ENCODE assay signal across 23 cellular contexts in the genomic region with DNA sequence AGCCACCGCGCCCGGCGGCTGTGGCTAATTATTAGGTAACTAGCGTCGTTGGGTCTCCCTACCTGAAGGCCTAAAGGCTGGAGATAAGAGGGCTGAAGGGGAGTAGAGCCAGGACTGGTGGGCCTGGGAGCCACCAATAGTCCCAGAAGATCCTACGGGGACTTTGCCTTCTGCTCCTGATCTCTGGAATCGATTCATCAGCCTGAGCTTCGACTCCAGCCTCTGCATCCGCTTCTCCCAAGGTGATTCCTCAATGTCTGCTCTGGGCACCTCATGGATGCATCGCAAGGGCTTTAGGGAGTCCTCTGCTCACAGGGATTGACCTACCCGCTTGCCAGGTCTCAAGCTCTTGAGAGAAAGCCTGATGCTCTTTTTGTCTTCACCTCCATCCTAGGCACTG.
"Had no signal": no experiment of that assay in that cellular context is flagged by ENCODE, and none has a peak within 500 bp of the region (broad histone marks: within the 10 kb centered on the region; RNA-seq: fewer than 3 reads in every experiment).

No MANE protein-coding gene starts in this region.

- ATAC-seq: gastroesophageal sphincter; left cardiac atrium; left ventricle myocardium superior; psoas muscle; sciatic nerve; stimulated activated naive B cell treated with anti-CD40 and anti-IgM and Interleukin-4, amounts not matched to agents 10 μg/mL and 1 μg/mL and 100 μg/mL, for 72 hours had no signal

- FAIRE-seq: colon, kidney, urothelium cell line had no signal

- H3K36me3 Mint-ChIP-seq: stimulated activated naive B cell treated with anti-CD40 and anti-IgM and Interleukin-4, amounts not matched to agents 10 μg/mL and 1 μg/mL and 100 μg/mL, for 72 hours had no signal

- H3K27me3 ChIP-seq: esophagus squamous epithelium, gastroesophageal sphincter, stomach had no signal

- H3K4me3 Mint-ChIP-seq: nephron; stimulated activated naive B cell treated with anti-CD40 and anti-IgM and Interleukin-4, amounts not matched to agents 10 μg/mL and 1 μg/mL and 100 μg/mL, for 72 hours; type B pancreatic cell had no signal

- H3K27ac ChIP-seq: esophagus squamous epithelium, gastroesophageal sphincter, psoas muscle, stomach had no signal

- H3K27ac Mint-ChIP-seq: nephron; stimulated activated naive B cell treated with anti-CD40 and anti-IgM and Interleukin-4, amounts not matched to agents 10 μg/mL and 1 μg/mL and 100 μg/mL, for 72 hours; type B pancreatic cell had no signal

- H3K27me3 Mint-ChIP-seq: stimulated activated naive B cell treated with anti-CD40 and anti-IgM and Interleukin-4, amounts not matched to agents 10 μg/mL and 1 μg/mL and 100 μg/mL, for 72 hours; type B pancreatic cell had no signal

- DNase-seq: dermis blood vessel endothelial cell; esophagus squamous epithelium; foreskin fibroblast; glutamatergic neuron; kidney; left cardiac atrium; left ventricle myocardium superior; mesenchymal stem cell; midbrain; psoas muscle; retina; stimulated activated CD4-positive, alpha-beta T cell treated with anti-CD3 and anti-CD28 coated beads, Interleukin-2, amount 100 ng/mL, for 24 hours; stimulated activated CD4-positive, alpha-beta T cell treated with anti-CD3 and anti-CD28 coated beads, Interleukin-4, amount 100 ng/mL, for 4 hours; stimulated activated naive B cell treated with anti-CD40 and anti-IgM and Interleukin-4, amounts not matched to agents 10 μg/mL and 1 μg/mL and 100 μg/mL, for 72 hours; stomach; substantia nigra had no signal

- H3K9me3 ChIP-seq: esophagus squamous epithelium, gastroesophageal sphincter, psoas muscle, stomach had no signal

- H3K4me3 ChIP-seq: esophagus squamous epithelium, gastroesophageal sphincter, lung, psoas muscle, stomach had no signal

- H3K9me3 Mint-ChIP-seq: nephron, type B pancreatic cell had no signal

- H3K36me3 ChIP-seq: esophagus squamous epithelium, gastroesophageal sphincter, stomach had no signal
